Comparison of ENCODE assay signal across 1 cellular context in genomic region chr10:48273741-48274140, GRCh38.
TF ChIP-seq lines count a peak whose summit lies in the region.

No MANE protein-coding gene starts in this region.

TF ChIP-seq in K562, 482 proteins besides CTCF, POLR2A, EP300 and RAD21:
- TF ChIP-seq ZBTB2 (IDR thresholded peaks at IDR 0.05): no peak
- no peak for TF ChIP-seq NUFIP1 (IDR thresholded peaks at IDR 0.05; ENCODE audit: partially characterized antibody)
- TF ChIP-seq PHB (CRISPR knock-in tag; IDR thresholded peaks at IDR 0.05): no peak
- TF ChIP-seq MAFF (IDR thresholded peaks at IDR 0.05; ENCODE audit: low read length): no peak
- peak; percentile 17 for TF ChIP-seq MEIS2 (IDR thresholded peaks at IDR 0.05; ENCODE audit: partially characterized antibody)
